24 cellular contexts compared by ENCODE assay signal in genomic region chr4:185755451-185755850, GRCh38. TPM values are rescaled to one million over a fixed set of nuclear protein-coding genes. Genes with fewer than 3 reads are reported as not detected.
"Had no signal": no experiment of that assay in that cellular context is flagged by ENCODE, and none has a peak within 500 bp of the region (broad histone marks: within the 10 kb centered on the region; RNA-seq: fewer than 3 reads in every experiment).

No MANE protein-coding gene starts in this region.

- H3K27me3 ChIP-seq: thyroid gland, upper lobe of right lung had no signal

- H3K4me3 ChIP-seq: prostate gland, thyroid gland, upper lobe of right lung had no signal

- H3K4me1 ChIP-seq: prostate gland, upper lobe of right lung had no signal

- H3K36me3 ChIP-seq: prostate gland, thyroid gland, upper lobe of right lung had no signal

- H3K27ac ChIP-seq: prostate gland, thyroid gland, upper lobe of right lung had no signal

- FAIRE-seq: frontal cortex, TTC549 had no signal

- H3K9me3 ChIP-seq: prostate gland, thyroid gland, upper lobe of right lung had no signal

- ATAC-seq: activated T-cell treated with anti-CD3 and anti-CD28 coated beads, Interleukin-2, amount 50 U/mL, for 4 hours; esophagus mucosa; natural killer cell; T-cell; upper lobe of right lung had no signal

- DNase-seq: activated CD4-positive, alpha-beta T cell treated with anti-CD3 and anti-CD28 coated beads for 4 hours; activated CD4-positive, alpha-beta T cell treated with anti-CD3 and anti-CD28 coated beads, Interleukin-2, amount 50 U/mL, for 48 hours; activated CD4-positive, CD25-positive, alpha-beta regulatory T cell; activated CD8-positive, alpha-beta memory T cell treated with anti-CD3 and anti-CD28 coated beads, Interleukin-2, amount 50 U/mL, for 48 hours; activated naive CD4-positive, alpha-beta T cell; activated T-cell treated with anti-CD3 and anti-CD28 coated beads, Interleukin-2, amount 50 U/mL, for 4 hours; amniotic stem cell; dermis blood vessel endothelial cell; effector CD8-positive, alpha-beta T cell; glutamatergic neuron; hippocampal formation; left ventricle myocardium superior; mammary epithelial cell; natural killer cell; stimulated activated CD4-positive, alpha-beta T cell treated with anti-CD3 and anti-CD28 coated beads, Interleukin-4, amount 100 ng/mL, for 24 hours; T-cell; thyroid gland; upper lobe of right lung had no signal

RNA-seq across cellular contexts. Expression of gene SORBS2, which starts 56.5 kb away (rescaled TPM):
- total RNA-seq: activated CD8-positive, alpha-beta memory T cell treated with anti-CD3 and anti-CD28 coated beads for 36 hours; activated T-helper 2 cell treated with anti-CD3 and anti-CD28 coated beads, Interferon-gamma antibody, Interleukin-2, Interleukin-4, amounts not matched to agents 10 μg/mL and 5 μg/mL and 100 μg/mL, durations not matched to agents 14 hours and 24 hours and 36 hours had no signal
